ENCODE assay signal across 10 cellular contexts in the genomic region with DNA sequence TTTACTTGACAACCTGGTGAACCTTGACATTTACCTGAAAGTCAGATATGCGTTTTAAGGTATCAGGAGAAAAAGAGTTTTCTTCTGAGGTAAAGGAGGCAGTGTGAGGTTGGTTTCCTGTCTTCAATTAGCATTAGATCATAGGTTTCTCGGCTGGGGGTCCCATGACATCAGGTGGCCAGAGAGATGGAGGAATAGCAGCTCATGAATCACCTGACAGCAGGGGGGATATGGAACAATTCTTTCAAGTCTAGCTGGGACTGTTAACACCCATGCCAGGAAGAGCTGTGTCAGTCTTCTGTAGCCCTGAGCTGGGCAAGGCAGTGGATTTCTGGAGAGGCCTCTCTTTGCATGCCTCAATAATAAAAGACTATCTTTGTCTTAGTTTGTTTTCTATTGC.
DNase-seq lines count a peak whose midpoint lies in the region; ATAC-seq, FAIRE-seq and TF ChIP-seq lines count a peak whose summit lies in the region.
"Had no signal": no experiment of that assay in that cellular context is flagged by ENCODE, and none has a peak within 500 bp of the region (broad histone marks: within the 10 kb centered on the region; RNA-seq: fewer than 3 reads in every experiment).

No MANE protein-coding gene starts in this region.

- H2AFZ ChIP-seq in ACC112 (ENCODE audit: low read length, unreplicated experiment) (no peak overlapping the region), PC-9 (no peak overlapping the region)

- no peaks in the 10 kb centered on the region for H3K79me2 ChIP-seq in ACC112 (ENCODE audit: control insufficient read depth, insufficient read depth, low read length, unreplicated experiment)
- no peaks in the 10 kb centered on the region for H3K79me2 ChIP-seq in PC-9 (ENCODE audit: low read depth)

- FAIRE-seq in urothelium cell line (lab: Jason Lieb, UNC): no peak

- peak overlapping the region; percentile 63 for H3K4me2 ChIP-seq in PC-9

- H3K4me3 ChIP-seq in ACC112 (ENCODE audit: low read depth, low read length) (no peak overlapping the region), PC-9 (no peak overlapping the region)

- CTCF ChIA-PET in PC-9 (lab: Charles Lee): no interaction called here

- no peak for TF ChIP-seq CTCF in PC-9 (conservative IDR thresholded peaks at IDR 0.05)

- H3K9me3 ChIP-seq in PC-9 (ENCODE audit: insufficient read depth, low read depth): no peaks in the 10 kb centered on the region

- H3F3A ChIP-seq in PC-9 (ENCODE audit: insufficient read depth, low read depth): peaks cover 26% of the 10 kb centered on the region

- POLR2A ChIA-PET in PC-9 (lab: Charles Lee; ENCODE audit: unreplicated experiment): interaction anchor here (0.8 kb wide), 1 partner anchor 197 kb away, joined by 6 read pairs; a partner anchor contains a TSS

- no peaks in the 10 kb centered on the region for H3K27me3 ChIP-seq in ACC112 (ENCODE audit: insufficient read depth, low read length)
- no peaks in the 10 kb centered on the region for H3K27me3 ChIP-seq in PC-9 (ENCODE audit: insufficient read depth, low read depth)

- H3K9me2 ChIP-seq in PC-9 (ENCODE audit: insufficient read depth): no peaks in the 10 kb centered on the region

- H3K27ac ChIP-seq in ACC112 (ENCODE audit: low read depth, low read length) (peak overlapping the region; percentile 37), PC-9 (peak overlapping the region; percentile 80)

- ATAC-seq in GM19452 (IDR thresholded peaks at IDR 0.05; ENCODE audit: unreplicated experiment) (peak; percentile 23), GM21528 (IDR thresholded peaks at IDR 0.05; ENCODE audit: low FRiP score, unreplicated experiment) (no peak)

- intact Hi-C loops in PC-9 (cut with micrococcal nuclease; ENCODE audit: unreplicated experiment): loop anchor here (2.0 kb wide), 2 partner anchors 65 to 223 kb away; no protein-coding TSS in a partner anchor

- BruUV-seq in PC-9 (replicated peaks; lab: Mats Ljungman, UMichigan): no TSS peak

- H3K4me1 ChIP-seq in ACC112 (ENCODE audit: control insufficient read depth, insufficient read depth, low read length, unreplicated experiment): peaks cover 73% of the 10 kb centered on the region
- H3K4me1 ChIP-seq in PC-9 (replicated peaks; ENCODE audit: insufficient read depth): peaks cover 90% of the 10 kb centered on the region

- DNase-seq in PC-9: no peak
- DNase-seq in iPS-NIHi7 (ENCODE audit: extremely low spot score): peak; percentile 46
- DNase-seq in urothelium cell line (ENCODE audit: low spot score): no peak
- DNase-seq in Kasumi-1 (lab: John Stamatoyannopoulos, UW): no peak
- DNase-seq in NOMO-1 treated with dmso at 0.1 percent for 144 hours (lab: John Stamatoyannopoulos, UW; ENCODE audit: unreplicated experiment): no peak
- DNase-seq: amniotic stem cell, head of caudate nucleus had no signal

- no peaks in the 10 kb centered on the region for H4K20me1 ChIP-seq in PC-9 (ENCODE audit: insufficient read depth)

- H3K36me3 ChIP-seq in ACC112 (ENCODE audit: insufficient read depth, low read length) (no peaks in the 10 kb centered on the region), PC-9 (ENCODE audit: low read depth) (no peaks in the 10 kb centered on the region)
